8 cellular contexts compared by ENCODE assay signal in genomic region chr14:100159865-100160533, GRCh38. TPM values are rescaled to one million over a fixed set of nuclear protein-coding genes. Genes with fewer than 3 reads are reported as not detected.
DNase-seq lines count a peak whose midpoint lies in the region; ATAC-seq, FAIRE-seq and TF ChIP-seq lines count a peak whose summit lies in the region.

No MANE protein-coding gene starts in this region.

- DNase-seq in activated T-helper 2 cell treated with anti-CD3 and anti-CD28 coated beads, Interferon-gamma antibody, Interleukin-2, Interleukin-4, amounts not matched to agents 10 μg/mL and 5 μg/mL and 100 μg/mL, durations not matched to agents 14 hours and 24 hours and 36 hours (ENCODE audit: low spot score): no peak
- DNase-seq in lower lobe of right lung (no peak), urothelium cell line (ENCODE audit: low spot score) (no peak), AG08395 (ENCODE audit: low spot score) (no peak), NCI-H2029 treated with DMSO at 0.1 percent for 48 hours (lab: John Stamatoyannopoulos, UW) (no peak)
- no peak for DNase-seq in stimulated activated CD4-positive, alpha-beta T cell treated with anti-CD3 and anti-CD28 coated beads, Interleukin-4, amount 100 ng/mL, for 1 hour

- peak overlapping the region; percentile 7 for H3K4me3 Mint-ChIP-seq in activated T-helper 2 cell treated with anti-CD3 and anti-CD28 coated beads, Interferon-gamma antibody, Interleukin-2, Interleukin-4, amounts not matched to agents 10 μg/mL and 5 μg/mL and 100 μg/mL, durations not matched to agents 14 hours and 24 hours and 36 hours (ENCODE audit: low read depth)

- peaks cover 0 to 38% (median 20%) of the 10 kb centered on the region in 11 experiments; a peak in 14 of 22 replicates for H4K20me1 ChIP-seq in BLaER1 treated with 17β-estradiol and CSF1 and Interleukin-3, amounts not matched to agents 10 nM and 100 nM

- peak overlapping the region; percentile 84 to 99 (median 96) for H3K4me2 ChIP-seq in BLaER1 treated with 17β-estradiol and CSF1 and Interleukin-3, amounts not matched to agents 10 nM and 100 nM

- H3K27ac ChIP-seq in BLaER1 treated with 17β-estradiol and CSF1 and Interleukin-3, amounts not matched to agents 10 nM and 100 nM: no peak overlapping the region
- H3K27ac ChIP-seq in lower lobe of right lung: no peak overlapping the region

- no peak overlapping the region for H3K27ac Mint-ChIP-seq in activated T-helper 2 cell treated with anti-CD3 and anti-CD28 coated beads, Interferon-gamma antibody, Interleukin-2, Interleukin-4, amounts not matched to agents 10 μg/mL and 5 μg/mL and 100 μg/mL, durations not matched to agents 14 hours and 24 hours and 36 hours

- H3K36me3 Mint-ChIP-seq in activated T-helper 2 cell treated with anti-CD3 and anti-CD28 coated beads, Interferon-gamma antibody, Interleukin-2, Interleukin-4, amounts not matched to agents 10 μg/mL and 5 μg/mL and 100 μg/mL, durations not matched to agents 14 hours and 24 hours and 36 hours (ENCODE audit: low read depth): peaks cover 1% of the 10 kb centered on the region

- peaks cover 2 to 11% (median 8%) of the 10 kb centered on the region in 11 experiments; a peak in 21 of 22 replicates for H3K9me3 ChIP-seq in BLaER1 treated with 17β-estradiol and CSF1 and Interleukin-3, amounts not matched to agents 10 nM and 100 nM (replicated peaks in 1 of 11)
- H3K9me3 ChIP-seq in lower lobe of right lung: peaks cover 4% of the 10 kb centered on the region

- H3K9me3 Mint-ChIP-seq in activated T-helper 2 cell treated with anti-CD3 and anti-CD28 coated beads, Interferon-gamma antibody, Interleukin-2, Interleukin-4, amounts not matched to agents 10 μg/mL and 5 μg/mL and 100 μg/mL, durations not matched to agents 14 hours and 24 hours and 36 hours: peaks cover 5% of the 10 kb centered on the region

- no peaks in the 10 kb centered on the region for H3K36me3 ChIP-seq in BLaER1 treated with 17β-estradiol and CSF1 and Interleukin-3, amounts not matched to agents 10 nM and 100 nM
- H3K36me3 ChIP-seq in lower lobe of right lung: no peaks in the 10 kb centered on the region

- peak overlapping the region; percentile 51 to 69 (median 57) for H3K4me3 ChIP-seq in BLaER1 treated with 17β-estradiol and CSF1 and Interleukin-3, amounts not matched to agents 10 nM and 100 nM
- H3K4me3 ChIP-seq in lower lobe of right lung: peak overlapping the region; percentile 51

- intact Hi-C loops in activated T-helper 2 cell treated with anti-CD3 and anti-CD28 coated beads, Interferon-gamma antibody, Interleukin-2, Interleukin-4, amounts not matched to agents 10 μg/mL and 5 μg/mL and 100 μg/mL, durations not matched to agents 14 hours and 24 hours and 36 hours (cut with micrococcal nuclease): no loop called here
- intact Hi-C loops in lower lobe of right lung (cut with DNase I): no loop called here

- peaks cover 52 to 61% (median 58%) of the 10 kb centered on the region in 11 experiments for H3K27me3 ChIP-seq in BLaER1 treated with 17β-estradiol and CSF1 and Interleukin-3, amounts not matched to agents 10 nM and 100 nM
- H3K27me3 ChIP-seq in lower lobe of right lung (ENCODE audit: low read depth): peaks cover 33% of the 10 kb centered on the region

- H3K9ac ChIP-seq in BLaER1 treated with 17β-estradiol and CSF1 and Interleukin-3, amounts not matched to agents 10 nM and 100 nM: peak overlapping the region in 2 of 11 experiments; percentile 5 to 40; a peak in 2 of 22 replicates

- no peak for FAIRE-seq in urothelium cell line (lab: Jason Lieb, UNC)

- TF ChIP-seq CTCF in lower lobe of right lung (IDR thresholded peaks at IDR 0.05): no peak

- peak; percentile 9 for ATAC-seq in GM21723 (IDR thresholded peaks at IDR 0.05; ENCODE audit: unreplicated experiment)
- peak; percentile 40 to 42 for ATAC-seq in lower lobe of right lung

- H3K4me1 Mint-ChIP-seq in activated T-helper 2 cell treated with anti-CD3 and anti-CD28 coated beads, Interferon-gamma antibody, Interleukin-2, Interleukin-4, amounts not matched to agents 10 μg/mL and 5 μg/mL and 100 μg/mL, durations not matched to agents 14 hours and 24 hours and 36 hours (ENCODE audit: low read depth): peaks cover 2% of the 10 kb centered on the region

- peaks cover 30 to 55% (median 48%) of the 10 kb centered on the region in 10 experiments for H3K4me1 ChIP-seq in BLaER1 treated with 17β-estradiol and CSF1 and Interleukin-3, amounts not matched to agents 10 nM and 100 nM
- peaks cover 21% of the 10 kb centered on the region for H3K4me1 ChIP-seq in lower lobe of right lung

- H3K27me3 Mint-ChIP-seq in activated T-helper 2 cell treated with anti-CD3 and anti-CD28 coated beads, Interferon-gamma antibody, Interleukin-2, Interleukin-4, amounts not matched to agents 10 μg/mL and 5 μg/mL and 100 μg/mL, durations not matched to agents 14 hours and 24 hours and 36 hours (ENCODE audit: low read depth): peaks cover 35% of the 10 kb centered on the region

RNA-seq across cellular contexts. Expression of gene DEGS2, which starts 0.6 kb away (rescaled TPM):
- 0.16 and 0.41 TPM in 2 replicates for total RNA-seq in activated T-helper 2 cell treated with anti-CD3 and anti-CD28 coated beads, Interferon-gamma antibody, Interleukin-2, Interleukin-4, amounts not matched to agents 10 μg/mL and 5 μg/mL and 100 μg/mL, durations not matched to agents 14 hours and 24 hours and 36 hours
- total RNA-seq in lower lobe of right lung: 5.8 TPM
